In genomic region chr19:35756373-35757230, GRCh38 we compare ENCODE assay signal across 8 cellular contexts. TPM values are rescaled to one million over a fixed set of nuclear protein-coding genes. Genes with fewer than 3 reads are reported as not detected.
DNase-seq lines count a peak whose midpoint lies in the region; ATAC-seq and TF ChIP-seq lines count a peak whose summit lies in the region.

Gene HSPB6, minus strand, starts transcription at chr19:35757029. Its CDS starts 21 bp downstream, at chr19:35757008.

- H3F3A ChIP-seq in SK-N-SH (replicated peaks; ENCODE audit: insufficient read depth) (peaks cover 10% of the 10 kb centered on the region), smooth muscle cell (ENCODE audit: low read depth) (peaks cover 27% of the 10 kb centered on the region)

- no peak for ATAC-seq in SK-N-SH treated with all-trans-retinoic acid at 6 μM for 48 hours
- ATAC-seq in GM19455 (IDR thresholded peaks at IDR 0.05; ENCODE audit: unreplicated experiment): no peak
- no peak for ATAC-seq in HG03442 (IDR thresholded peaks at IDR 0.05; ENCODE audit: unreplicated experiment)

- no peaks in the 10 kb centered on the region for H3K27me3 ChIP-seq in SK-N-SH (ENCODE audit: insufficient read depth)
- H3K27me3 ChIP-seq in smooth muscle cell (ENCODE audit: low read depth): no peaks in the 10 kb centered on the region

- H4K20me1 ChIP-seq in SK-N-SH (ENCODE audit: insufficient read depth) (peaks cover 4% of the 10 kb centered on the region), smooth muscle cell (ENCODE audit: low read depth) (peaks cover 20% of the 10 kb centered on the region)

- H3K36me3 ChIP-seq in SK-N-SH (replicated peaks in 1 of 2; ENCODE audit: control insufficient read depth in 1 of 2, insufficient read depth in 2 of 2, low read length in 1 of 2) (peaks cover 21 to 29% of the 10 kb centered on the region in 2 experiments), smooth muscle cell (ENCODE audit: low read depth) (peaks cover 4% of the 10 kb centered on the region)

- peak within 1 kb of the TSS; percentile 95 for H3K4me2 ChIP-seq in SK-N-SH
- H3K4me2 ChIP-seq in smooth muscle cell: peak within 1 kb of the TSS; percentile 86

- peak within 1 kb of the TSS; percentile 87 to 99 for H3K4me3 ChIP-seq in SK-N-SH (ENCODE audit: low read depth in 2 of 2, low read length in 1 of 2)
- peak within 1 kb of the TSS; percentile 100 for H3K4me3 ChIP-seq in iPS-18c (ENCODE audit: insufficient read depth, low read depth, low read length)
- peak within 1 kb of the TSS; percentile 69 for H3K4me3 ChIP-seq in smooth muscle cell

- H3K4me1 ChIP-seq in SK-N-SH (ENCODE audit: control insufficient read depth in 1 of 2, insufficient read depth in 2 of 2, low read depth in 1 of 2, low read length in 1 of 2) (peaks cover 7 to 19% of the 10 kb centered on the region in 2 experiments; a peak in 3 of 4 replicates), smooth muscle cell (ENCODE audit: low read depth) (peaks cover 28% of the 10 kb centered on the region)

- no peak for TF ChIP-seq EP300 in SK-N-SH (IDR thresholded peaks at IDR 0.05; ENCODE audit: borderline replicate concordance in 1 of 2, low read depth in 1 of 2, low read length in 1 of 2)

- DNase-seq in SK-N-SH (no peak), amniotic epithelial cell (ENCODE audit: low read depth) (peak; percentile 48), smooth muscle cell (lab: John Stamatoyannopoulos, UW; ENCODE audit: unreplicated experiment) (peak; percentile 64), RPMI8226 (no peak)

- H3K79me2 ChIP-seq in SK-N-SH (ENCODE audit: insufficient read depth): peaks cover 27% of the 10 kb centered on the region
- H3K79me2 ChIP-seq in smooth muscle cell (ENCODE audit: low read depth): peaks cover 30% of the 10 kb centered on the region

- H3K9me3 ChIP-seq in SK-N-SH: no peaks in the 10 kb centered on the region
- H3K9me3 ChIP-seq in iPS-18c (ENCODE audit: control insufficient read depth, insufficient read depth, low read length): no peaks in the 10 kb centered on the region
- no peaks in the 10 kb centered on the region for H3K9me3 ChIP-seq in smooth muscle cell (replicated peaks; ENCODE audit: low read depth)

- no peak for TF ChIP-seq RAD21 in SK-N-SH (IDR thresholded peaks at IDR 0.05; ENCODE audit: low read length)

- CTCF ChIA-PET in SK-N-SH (lab: Yijun Ruan, JAX): interaction anchor here (0.9 to 1.5 kb wide), 2 partner anchors 12 to 63 kb away, joined by 4 to 5 read pairs; partner anchors contain the start of genes PSENEN and U2AF1L4

- H3K9me2 ChIP-seq in SK-N-SH: no peaks in the 10 kb centered on the region

- H3K9ac ChIP-seq in SK-N-SH (peak within 1 kb of the TSS; percentile 100), smooth muscle cell (ENCODE audit: low read depth) (peak within 1 kb of the TSS; percentile 91)

- H2AFZ ChIP-seq in SK-N-SH (ENCODE audit: low read depth): peak within 1 kb of the TSS; percentile 63; the same call in 1 of the 2 replicates
- H2AFZ ChIP-seq in smooth muscle cell (ENCODE audit: low read depth): no peak within 1 kb of the TSS

- H3K27ac ChIP-seq in SK-N-SH (ENCODE audit: low read depth in 2 of 2, low read length in 1 of 2) (peak within 1 kb of the TSS; percentile 93 to 98), smooth muscle cell (ENCODE audit: low read depth) (peak within 1 kb of the TSS; percentile 99)

- TF ChIP-seq CTCF in SK-N-SH (IDR thresholded peaks at IDR 0.05) (no peak), smooth muscle cell (IDR thresholded peaks at IDR 0.05; ENCODE audit: borderline replicate concordance, insufficient read depth, poor library complexity, severe bottlenecking) (no peak)

- 93% methylated on average over 46 of the region's 52 CpGs for WGBS in SK-N-SH (ENCODE audit: low lambda C conversion rate)
- whole genome bisulfite sequencing in smooth muscle cell (ENCODE audit: low lambda C conversion rate): 17% methylated on average over 46 of the region's 52 CpGs

- POLR2A ChIA-PET in SK-N-SH (lab: Yijun Ruan, JAX): interaction anchor here (0.8 to 1.7 kb wide), 4 partner anchors 9 to 16 kb away, joined by 3 to 11 read pairs (median 4); partner anchors contain the start of genes LIN37 and U2AF1L4

TF ChIP-seq in SK-N-SH, 30 proteins besides CTCF, POLR2A, EP300 and RAD21 (continues in another document):
- TF ChIP-seq TEAD4 (IDR thresholded peaks at IDR 0.05; ENCODE audit: borderline replicate concordance, insufficient read depth): no peak
- TF ChIP-seq FOXM1 (IDR thresholded peaks at IDR 0.05; ENCODE audit: low read depth): no peak
- no peak for TF ChIP-seq EZH2phosphoT487 (IDR thresholded peaks at IDR 0.05; ENCODE audit: borderline replicate concordance, low read depth)
- TF ChIP-seq TCF12 (IDR thresholded peaks at IDR 0.05): no peak
- TF ChIP-seq JUND (IDR thresholded peaks at IDR 0.05): no peak
- TF ChIP-seq REST (IDR thresholded peaks at IDR 0.05; ENCODE audit: low read depth, low read length): no peak
- no peak for TF ChIP-seq FOXJ3 (CRISPR knock-in tag; IDR thresholded peaks at IDR 0.05)
- TF ChIP-seq FOSL2 (IDR thresholded peaks at IDR 0.05; ENCODE audit: borderline replicate concordance, low read depth): no peak
- TF ChIP-seq RXRA (IDR thresholded peaks at IDR 0.05; ENCODE audit: borderline replicate concordance, low read depth): no peak
- no peak for TF ChIP-seq NRF1 (IDR thresholded peaks at IDR 0.05; ENCODE audit: low read depth, low read length)

TF ChIP-seq in SK-N-SH treated with all-trans-retinoic acid at 6 μM for 48 hours, 23 proteins besides CTCF, POLR2A, EP300 and RAD21:
- no peak for TF ChIP-seq PATZ1 (CRISPR knock-in tag; IDR thresholded peaks at IDR 0.05; ENCODE audit: borderline replicate concordance)
- no peak for TF ChIP-seq ZFP30 (CRISPR knock-in tag; IDR thresholded peaks at IDR 0.05)
- no peak for TF ChIP-seq TCF4 (CRISPR knock-in tag; IDR thresholded peaks at IDR 0.05; ENCODE audit: borderline replicate concordance)
- TF ChIP-seq ESRRG (CRISPR knock-in tag; IDR thresholded peaks at IDR 0.05): no peak
- no peak for TF ChIP-seq RARB (CRISPR knock-in tag; IDR thresholded peaks at IDR 0.05)

RNA-seq across cellular contexts. Expression of gene HSPB6, which starts in this region (rescaled TPM):
- polyA plus RNA-seq in SK-N-SH (2012; rRNA removed) (0.10 and 0.43 TPM in 2 replicates), smooth muscle cell (173 and 254 TPM in 2 replicates)
- polyA plus RNA-seq in SK-N-SH (2012; cell fraction: cytosol; rRNA removed): 0.10 and 0.21 TPM in 2 replicates
- 0.12 and 0.14 TPM in 2 replicates for polyA plus RNA-seq in SK-N-SH (2012; cell fraction: nucleus; rRNA removed)
- 19.1 and 20.6 TPM in 2 replicates for total RNA-seq in smooth muscle cell

Comparison
In these comparisons a context has a peak if more than half of its experiments do, and no peak if none do; other contexts are left out.
1. RNA of gene HSPB6 (polyA plus RNA-seq): 173 to 254 TPM in smooth muscle cell; 0.10 to 0.43 TPM in SK-N-SH; every median in the first group is over 100 times any median in the second.
2. DNase-seq: peak in amniotic epithelial cell (single experiment) and smooth muscle cell (single experiment); none in SK-N-SH (single experiment) and RPMI8226 (single experiment).
3. Peak in every context shown above with its lines, with median percentiles within 50 percentile points of each other: H3K4me3 ChIP-seq.